12 cellular contexts compared by ENCODE assay signal in the genomic region with DNA sequence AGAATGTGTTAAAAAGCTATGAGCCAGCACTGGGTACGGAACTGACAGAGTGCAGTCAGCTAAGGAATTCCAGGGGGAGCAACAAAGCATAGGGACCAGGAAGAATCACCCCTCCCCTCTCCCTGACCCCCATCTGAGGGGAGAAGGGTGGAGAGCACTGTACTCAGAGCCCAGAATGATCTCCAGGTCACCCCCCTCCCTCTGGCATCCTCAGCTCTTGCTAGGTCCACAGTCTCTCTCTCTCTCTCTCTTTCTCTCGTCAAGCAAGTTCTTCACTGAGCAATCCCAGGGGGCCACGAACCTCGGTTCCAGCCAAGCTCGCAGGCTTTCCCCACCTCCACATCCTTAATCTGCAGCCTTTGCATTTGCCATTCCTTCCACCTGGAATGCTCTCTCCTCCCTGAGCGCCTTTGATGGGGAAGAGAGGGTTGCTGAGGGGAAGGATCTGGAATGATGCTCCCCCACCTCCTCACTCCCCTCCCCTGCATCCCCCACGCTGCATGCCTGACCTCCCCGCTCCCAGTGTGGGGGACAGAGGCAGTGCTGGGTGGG. TPM values are rescaled to one million over a fixed set of nuclear protein-coding genes. Genes with fewer than 3 reads are reported as not detected.
DNase-seq lines count a peak whose midpoint lies in the region; ATAC-seq and TF ChIP-seq lines count a peak whose summit lies in the region.
"Had no signal": no experiment of that assay in that cellular context is flagged by ENCODE, and none has a peak within 500 bp of the region (broad histone marks: within the 10 kb centered on the region; RNA-seq: fewer than 3 reads in every experiment).

No MANE protein-coding gene starts in this region.

- peaks cover 0 to 6% (median 0%) of the 10 kb centered on the region in 5 experiments for H3K9me3 Mint-ChIP-seq in brain

- ATAC-seq in GM18867 (IDR thresholded peaks at IDR 0.05; ENCODE audit: unreplicated experiment) (no peak), GM19328 (IDR thresholded peaks at IDR 0.05; ENCODE audit: unreplicated experiment) (no peak)

- peaks cover 40% of the 10 kb centered on the region for H3K4me1 Mint-ChIP-seq in brain

- H3K27ac Mint-ChIP-seq in brain = peak overlapping the region; percentile 28 to 93 (median 84)

- peaks cover 5% of the 10 kb centered on the region for H3K9me3 ChIP-seq in iPS-18c (ENCODE audit: control insufficient read depth, insufficient read depth, low read length)
- H3K9me3 ChIP-seq in tibial artery = no peaks in the 10 kb centered on the region
- H3K9me3 ChIP-seq: neutrophil had no signal

- no peaks in the 10 kb centered on the region for H3K36me3 Mint-ChIP-seq in brain
- H3K36me3 Mint-ChIP-seq: CD4-positive, CD25-positive, alpha-beta regulatory T cell had no signal

- H3K4me3 ChIP-seq in iPS-18c (ENCODE audit: insufficient read depth, low read depth, low read length) (peak overlapping the region; percentile 17), tibial artery (peak overlapping the region; percentile 26 to 34)

- H3K4me3 Mint-ChIP-seq in brain = peak overlapping the region in 4 of 5 experiments; percentile 37 to 77 (median 53)

- intact Hi-C loops in tibial artery (cut with DNase I; ENCODE audit: low total_unique reads) = loop anchor here (10.0 kb wide), 1 partner anchor 62 kb away; no protein-coding TSS in a partner anchor

- H3K27me3 ChIP-seq in tibial artery = no peaks in the 10 kb centered on the region

- TF ChIP-seq CTCF in brain (conservative IDR thresholded peaks at IDR 0.05) = peak; percentile 32 to 59
- TF ChIP-seq CTCF in tibial artery (IDR thresholded peaks at IDR 0.05) = peak; percentile 30 to 36

- H3K27ac ChIP-seq in tibial artery = peak overlapping the region; percentile 35 to 48
- H3K27ac ChIP-seq: neutrophil had no signal

- peaks cover 4 to 26% (median 21%) of the 10 kb centered on the region in 4 donors for H3K4me1 ChIP-seq in tibial artery

- H3K36me3 ChIP-seq in tibial artery = no peaks in the 10 kb centered on the region
- H3K36me3 ChIP-seq: neutrophil had no signal

- no peaks in the 10 kb centered on the region for H3K27me3 Mint-ChIP-seq in brain

- peak; percentile 73 for DNase-seq in NCI-H2227 (lab: John Stamatoyannopoulos, UW; ENCODE audit: unreplicated experiment)
- no peak for DNase-seq in NCI-H2227 treated with DMSO at 0.1 percent for 48 hours (lab: John Stamatoyannopoulos, UW)
- peak in 1 of 2 donors; percentile 72 for DNase-seq in tibial artery
- no peak for DNase-seq in activated CD4-positive, alpha-beta T cell treated with anti-CD3 and anti-CD28 coated beads for 48 hours
- DNase-seq: CD4-positive, CD25-positive, alpha-beta regulatory T cell; stimulated activated naive CD4-positive, alpha-beta T cell; T-helper 9 cell had no signal

RNA-seq across cellular contexts. Expression of a gene that starts 6.7 kb away (rescaled TPM):
- 98.5 TPM for polyA plus RNA-seq in brain (ENCODE audit: insufficient read depth, low read depth, low replicate concordance)
